9 cellular contexts compared by ENCODE assay signal in the genomic region with DNA sequence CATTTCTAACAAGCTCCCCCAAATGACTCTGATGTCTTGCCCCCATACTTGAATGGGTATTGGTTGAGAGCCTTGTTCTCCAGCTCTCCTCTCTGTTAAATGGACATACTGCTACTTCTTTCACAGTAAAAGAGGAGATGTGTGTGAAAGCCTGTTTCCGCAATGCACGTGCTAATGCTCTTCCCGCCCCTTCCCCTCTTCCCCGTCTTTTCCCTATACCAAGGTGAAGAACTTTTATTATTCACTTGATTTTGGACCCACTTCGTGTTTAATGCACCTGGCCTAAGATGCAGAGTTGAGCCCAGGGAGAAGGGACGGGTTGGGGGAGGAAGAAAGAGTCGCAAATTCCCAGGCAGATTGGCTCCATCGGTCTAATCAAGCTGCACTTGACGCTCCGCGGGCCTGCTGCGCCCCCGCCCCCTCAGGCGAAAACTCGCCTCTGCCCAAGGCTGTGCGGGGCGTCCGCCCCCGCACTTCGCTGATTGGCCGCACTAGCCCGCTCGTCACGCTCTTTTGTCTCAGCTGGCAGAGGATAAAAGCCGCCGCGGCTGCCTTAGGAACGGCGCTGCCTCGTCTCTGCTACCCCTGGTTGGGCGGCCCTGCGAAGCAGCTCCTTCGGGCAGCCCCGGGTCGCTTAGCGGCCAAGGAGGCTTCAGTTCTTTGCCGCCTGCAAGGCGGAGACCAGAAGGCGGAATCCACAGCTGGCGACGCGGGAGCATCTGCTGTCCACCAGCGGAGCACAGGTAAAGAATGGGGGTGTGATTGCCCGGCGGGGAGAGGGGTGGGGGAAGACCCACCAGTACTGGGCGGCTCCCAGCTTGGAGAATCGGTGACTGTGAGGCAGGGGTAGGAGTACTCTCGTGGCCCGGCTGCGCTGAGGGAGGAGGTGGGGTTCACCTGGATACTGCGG. TPM values are rescaled to one million over a fixed set of nuclear protein-coding genes. Genes with fewer than 3 reads are reported as not detected.
A peak's percentile ranks its signal among the peaks of the same experiment; 100 is the strongest.
DNase-seq lines count a peak whose midpoint lies in the region; ATAC-seq and TF ChIP-seq lines count a peak whose summit lies in the region.
"Had no signal": no experiment of that assay in that cellular context is flagged by ENCODE, and none has a peak within 500 bp of the region (broad histone marks: within the 10 kb centered on the region; RNA-seq: fewer than 3 reads in every experiment).

A gene (plus strand): TSS at position 562 of the 910 bp plus-strand sequence. CDS start 1,421 bp downstream, outside the sequence.

- no peaks in the 10 kb centered on the region for H3K9me3 Mint-ChIP-seq in activated CD4-positive, alpha-beta memory T cell treated with anti-CD3 and anti-CD28 coated beads for 36 hours
- H3K9me3 Mint-ChIP-seq in activated CD4-positive, alpha-beta memory T cell treated with anti-CD3 and anti-CD28 coated beads, Interleukin-2, amount 10 ng/mL, durations not matched to agents 7 days and 5 days = no peaks in the 10 kb centered on the region
- H3K9me3 Mint-ChIP-seq in mesothelial cell of epicardium = peaks cover 17% of the 10 kb centered on the region
- no peaks in the 10 kb centered on the region for H3K9me3 Mint-ChIP-seq in stimulated activated naive CD8-positive, alpha-beta T cell treated with anti-CD3 and anti-CD28 coated beads, Interleukin-15, amount 100 ng/mL, for 72 hours

- peaks cover 2% of the 10 kb centered on the region for H3K36me3 Mint-ChIP-seq in activated CD4-positive, alpha-beta memory T cell treated with anti-CD3 and anti-CD28 coated beads for 36 hours
- H3K36me3 Mint-ChIP-seq in activated CD4-positive, alpha-beta memory T cell treated with anti-CD3 and anti-CD28 coated beads, Interleukin-2, amount 10 ng/mL, durations not matched to agents 7 days and 5 days (ENCODE audit: low read depth) = no peaks in the 10 kb centered on the region
- peaks cover 3% of the 10 kb centered on the region for H3K36me3 Mint-ChIP-seq in mesothelial cell of epicardium

- no peak for TF ChIP-seq CTCF in mesothelial cell of epicardium (IDR thresholded peaks at IDR 0.05; ENCODE audit: unreplicated experiment)

- POLR2A ChIA-PET in activated CD4-positive, alpha-beta memory T cell treated with anti-CD3 and anti-CD28 coated beads for 36 hours (lab: Charles Lee) = no interaction called here
- POLR2A ChIA-PET in activated CD4-positive, alpha-beta memory T cell treated with anti-CD3 and anti-CD28 coated beads, Interleukin-2, amount 10 ng/mL, durations not matched to agents 7 days and 5 days (lab: Charles Lee) = no interaction called here

- CTCF ChIA-PET in activated CD4-positive, alpha-beta memory T cell treated with anti-CD3 and anti-CD28 coated beads for 36 hours (lab: Charles Lee) = no interaction called here
- CTCF ChIA-PET in activated CD4-positive, alpha-beta memory T cell treated with anti-CD3 and anti-CD28 coated beads, Interleukin-2, amount 10 ng/mL, durations not matched to agents 7 days and 5 days (lab: Charles Lee) = interaction anchor here (2.2 kb wide), 1 partner anchor 16 kb away, joined by 7 read pairs; no protein-coding TSS in a partner anchor

- peaks cover 23% of the 10 kb centered on the region for H3K4me1 Mint-ChIP-seq in activated CD4-positive, alpha-beta memory T cell treated with anti-CD3 and anti-CD28 coated beads for 36 hours (ENCODE audit: low read depth)
- peaks cover 8% of the 10 kb centered on the region for H3K4me1 Mint-ChIP-seq in activated CD4-positive, alpha-beta memory T cell treated with anti-CD3 and anti-CD28 coated beads, Interleukin-2, amount 10 ng/mL, durations not matched to agents 7 days and 5 days
- peaks cover 13% of the 10 kb centered on the region for H3K4me1 Mint-ChIP-seq in mesothelial cell of epicardium
- H3K4me1 Mint-ChIP-seq in stimulated activated naive CD8-positive, alpha-beta T cell treated with anti-CD3 and anti-CD28 coated beads, Interleukin-15, amount 100 ng/mL, for 72 hours = peaks cover 35% of the 10 kb centered on the region

- peak; percentile 90 for ATAC-seq in stimulated activated naive CD8-positive, alpha-beta T cell treated with anti-CD3 and anti-CD28 coated beads, Interleukin-15, amount 100 ng/mL, for 72 hours

- H3K27me3 Mint-ChIP-seq in activated CD4-positive, alpha-beta memory T cell treated with anti-CD3 and anti-CD28 coated beads for 36 hours = peaks cover 42% of the 10 kb centered on the region
- peaks cover 63% of the 10 kb centered on the region for H3K27me3 Mint-ChIP-seq in activated CD4-positive, alpha-beta memory T cell treated with anti-CD3 and anti-CD28 coated beads, Interleukin-2, amount 10 ng/mL, durations not matched to agents 7 days and 5 days
- peaks cover 54% of the 10 kb centered on the region for H3K27me3 Mint-ChIP-seq in mesothelial cell of epicardium (ENCODE audit: low read depth)
- peaks cover 45% of the 10 kb centered on the region for H3K27me3 Mint-ChIP-seq in stimulated activated naive CD8-positive, alpha-beta T cell treated with anti-CD3 and anti-CD28 coated beads, Interleukin-15, amount 100 ng/mL, for 72 hours

- peak within 1 kb of the TSS; percentile 51 for H3K4me3 Mint-ChIP-seq in activated CD4-positive, alpha-beta memory T cell treated with anti-CD3 and anti-CD28 coated beads for 36 hours
- H3K4me3 Mint-ChIP-seq in activated CD4-positive, alpha-beta memory T cell treated with anti-CD3 and anti-CD28 coated beads, Interleukin-2, amount 10 ng/mL, durations not matched to agents 7 days and 5 days = no peak within 1 kb of the TSS
- peak within 1 kb of the TSS; percentile 75 for H3K4me3 Mint-ChIP-seq in mesothelial cell of epicardium
- H3K4me3 Mint-ChIP-seq in stimulated activated naive CD8-positive, alpha-beta T cell treated with anti-CD3 and anti-CD28 coated beads, Interleukin-15, amount 100 ng/mL, for 72 hours = peak within 1 kb of the TSS; percentile 86 to 96

- DNase-seq in activated CD4-positive, alpha-beta memory T cell treated with anti-CD3 and anti-CD28 coated beads for 36 hours = peak; percentile 49
- DNase-seq in activated CD4-positive, alpha-beta memory T cell treated with anti-CD3 and anti-CD28 coated beads, Interleukin-2, amount 10 ng/mL, durations not matched to agents 7 days and 5 days = no peak
- peak; percentile 13 for DNase-seq in NCI-H2029 treated with DMSO at 0.1 percent for 48 hours (lab: John Stamatoyannopoulos, UW)
- peak; percentile 9 to 34 for DNase-seq in activated CD4-positive, alpha-beta T cell treated with anti-CD3 and anti-CD28 coated beads, Interleukin-2, amount 50 U/mL, for 48 hours
- DNase-seq in effector CD8-positive, alpha-beta T cell (lab: John Stamatoyannopoulos, UW) = peak; percentile 49
- DNase-seq in mesothelial cell of epicardium (ENCODE audit: low spot score in 2 of 2, unreplicated experiment in 2 of 2) = peak; percentile 47 to 64
- DNase-seq in stimulated activated naive CD8-positive, alpha-beta T cell treated with anti-CD3 and anti-CD28 coated beads, Interleukin-15, amount 100 ng/mL, for 72 hours = peak; percentile 38 to 47
- DNase-seq in SHP77 (lab: John Stamatoyannopoulos, UW) = no peak
- DNase-seq: DND-41 had no signal

- H3K27ac Mint-ChIP-seq in activated CD4-positive, alpha-beta memory T cell treated with anti-CD3 and anti-CD28 coated beads for 36 hours = no peak within 1 kb of the TSS
- no peak within 1 kb of the TSS for H3K27ac Mint-ChIP-seq in activated CD4-positive, alpha-beta memory T cell treated with anti-CD3 and anti-CD28 coated beads, Interleukin-2, amount 10 ng/mL, durations not matched to agents 7 days and 5 days
- H3K27ac Mint-ChIP-seq in mesothelial cell of epicardium = no peak within 1 kb of the TSS
- H3K27ac Mint-ChIP-seq in stimulated activated naive CD8-positive, alpha-beta T cell treated with anti-CD3 and anti-CD28 coated beads, Interleukin-15, amount 100 ng/mL, for 72 hours = peak within 1 kb of the TSS; percentile 74 to 94

- intact Hi-C loops in activated CD4-positive, alpha-beta memory T cell treated with anti-CD3 and anti-CD28 coated beads for 36 hours (cut with micrococcal nuclease) = no loop called here

RNA-seq across cellular contexts. Expression of the gene that starts here (rescaled TPM):
- total RNA-seq in activated CD4-positive, alpha-beta memory T cell treated with anti-CD3 and anti-CD28 coated beads for 36 hours = 1 to 10 TPM; 3.1 to 3.3 TPM
- total RNA-seq in activated CD4-positive, alpha-beta memory T cell treated with anti-CD3 and anti-CD28 coated beads, Interleukin-2, amount 10 ng/mL, durations not matched to agents 7 days and 5 days = not detected
- total RNA-seq in mesothelial cell of epicardium = 1.7 to 2.5 TPM (median 2.1 TPM) in 3 replicates

Comparison
In these comparisons a context has a peak if more than half of its experiments do, and no peak if none do; other contexts are left out.
1. DNase-seq: peak in activated CD4-positive, alpha-beta memory T cell treated with anti-CD3 and anti-CD28 coated beads for 36 hours (single experiment), NCI-H2029 treated with DMSO at 0.1 percent for 48 hours (single experiment), activated CD4-positive, alpha-beta T cell treated with anti-CD3 and anti-CD28 coated beads, Interleukin-2, amount 50 U/mL, for 48 hours (2 of 2), effector CD8-positive, alpha-beta T cell (single experiment), mesothelial cell of epicardium (2 of 2) and stimulated activated naive CD8-positive, alpha-beta T cell treated with anti-CD3 and anti-CD28 coated beads, Interleukin-15, amount 100 ng/mL, for 72 hours (2 of 2); none in activated CD4-positive, alpha-beta memory T cell treated with anti-CD3 and anti-CD28 coated beads, Interleukin-2, amount 10 ng/mL, durations not matched to agents 7 days and 5 days (single experiment) and SHP77 (0 of 2).
2. H3K27ac Mint-ChIP-seq: peak in stimulated activated naive CD8-positive, alpha-beta T cell treated with anti-CD3 and anti-CD28 coated beads, Interleukin-15, amount 100 ng/mL, for 72 hours (2 of 2); none in activated CD4-positive, alpha-beta memory T cell treated with anti-CD3 and anti-CD28 coated beads for 36 hours (single experiment), activated CD4-positive, alpha-beta memory T cell treated with anti-CD3 and anti-CD28 coated beads, Interleukin-2, amount 10 ng/mL, durations not matched to agents 7 days and 5 days (single experiment) and mesothelial cell of epicardium (single experiment).